Comparison of ENCODE assay signal across 8 cellular contexts in the genomic region with DNA sequence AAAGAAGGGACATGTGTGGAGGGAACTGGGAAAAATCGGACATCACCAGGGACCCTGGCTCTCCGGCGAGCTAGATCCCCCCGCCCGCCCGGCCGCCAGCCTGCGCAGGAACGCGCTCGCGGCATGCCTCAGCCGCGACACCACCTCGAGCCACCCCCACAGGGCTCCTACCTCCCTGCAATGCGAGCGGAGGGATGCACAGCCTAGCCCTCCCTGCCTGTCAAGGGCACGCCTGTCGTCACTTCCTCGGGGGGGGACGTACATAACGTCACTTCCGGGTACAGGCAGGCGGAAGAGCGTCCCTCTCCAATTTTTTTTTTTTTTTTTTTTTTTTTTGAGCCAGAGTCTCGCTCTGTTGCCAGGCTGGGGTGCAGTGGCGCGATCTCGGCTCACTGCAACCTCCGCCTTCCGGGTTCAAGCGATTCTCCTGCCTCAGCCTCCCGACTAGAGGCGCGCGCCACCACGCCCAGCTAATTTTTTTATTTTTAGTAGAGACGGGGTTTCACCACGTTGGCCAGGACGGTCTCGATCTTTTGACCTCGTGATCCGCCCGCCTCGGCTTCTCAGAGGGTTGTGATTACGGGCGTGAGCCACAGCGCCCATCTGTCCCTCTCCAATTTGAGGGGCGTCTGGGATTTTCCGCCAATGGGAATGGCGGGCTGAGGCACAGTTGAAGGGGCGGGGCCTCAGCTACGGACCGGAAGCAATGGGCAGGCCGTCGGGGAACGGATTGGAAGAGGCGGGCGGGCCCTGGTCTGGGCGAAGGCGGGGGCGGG. TPM values are rescaled to one million over a fixed set of nuclear protein-coding genes. Genes with fewer than 3 reads are reported as not detected.
A peak's percentile ranks its signal among the peaks of the same experiment; 100 is the strongest.
DNase-seq lines count a peak whose midpoint lies in the region; FAIRE-seq and TF ChIP-seq lines count a peak whose summit lies in the region.

TSS of gene TXN2 (minus strand) at position 248 of the 776 bp plus-strand sequence. CDS start 803 bp downstream, outside the sequence.

- TF ChIP-seq CTCF in HFF-Myc (IDR thresholded peaks at IDR 0.05; ENCODE audit: low read depth, low read length, missing control alignments) (no peak), NB4 (IDR thresholded peaks at IDR 0.05; ENCODE audit: low read depth, low read length) (no peak)

- H3K4me3 ChIP-seq in HFF-Myc (replicated peaks; ENCODE audit: low read depth, low read length) (peak within 1 kb of the TSS; percentile 78), NB4 (ENCODE audit: low read depth, low read length) (peak within 1 kb of the TSS; percentile 98), SK-N-MC (peak within 1 kb of the TSS; percentile 83)

- peak; percentile 53 for TF ChIP-seq POLR2A in NB4 (IDR thresholded peaks at IDR 0.05; ENCODE audit: extremely low read depth, insufficient read length)

- peaks cover 2% of the 10 kb centered on the region for H3K9me3 Mint-ChIP-seq in activated naive CD4-positive, alpha-beta T cell treated with anti-CD3 and anti-CD28 coated beads, Interleukin-2, amount 10 ng/mL, durations not matched to agents 7 days and 5 days

- peaks cover 30% of the 10 kb centered on the region for H3K4me1 Mint-ChIP-seq in activated naive CD4-positive, alpha-beta T cell treated with anti-CD3 and anti-CD28 coated beads, Interleukin-2, amount 10 ng/mL, durations not matched to agents 7 days and 5 days

- H3K4me3 Mint-ChIP-seq in activated naive CD4-positive, alpha-beta T cell treated with anti-CD3 and anti-CD28 coated beads, Interleukin-2, amount 10 ng/mL, durations not matched to agents 7 days and 5 days = peak within 1 kb of the TSS; percentile 99

- peaks cover 23% of the 10 kb centered on the region for H3K36me3 ChIP-seq in SK-N-MC (ENCODE audit: insufficient read depth, low read length)

- DNase-seq in GF-D8 (lab: John Stamatoyannopoulos, UW) (peak; percentile 82), HFF-Myc (ENCODE audit: extremely low read depth, low read depth) (peak; percentile 79), NB4 (ENCODE audit: low read depth) (peak; percentile 97), SK-N-MC (ENCODE audit: low read depth, low spot score) (peak; percentile 88), frontal cortex (ENCODE audit: low spot score in 2 of 2) (peak; percentile 93 to 97), non-pigmented ciliary epithelial cell (ENCODE audit: low read depth) (peak; percentile 73), superior temporal gyrus (ENCODE audit: extremely low spot score) (peak; percentile 95)
- DNase-seq in activated naive CD4-positive, alpha-beta T cell treated with anti-CD3 and anti-CD28 coated beads, Interleukin-2, amount 10 ng/mL, durations not matched to agents 7 days and 5 days = peak; percentile 98

- no peaks in the 10 kb centered on the region for H3K27me3 Mint-ChIP-seq in activated naive CD4-positive, alpha-beta T cell treated with anti-CD3 and anti-CD28 coated beads, Interleukin-2, amount 10 ng/mL, durations not matched to agents 7 days and 5 days

- H3K27ac ChIP-seq in SK-N-MC = peak within 1 kb of the TSS; percentile 99

- FAIRE-seq in frontal cortex (lab: Jason Lieb, UNC) = no peak

- H3K27ac Mint-ChIP-seq in activated naive CD4-positive, alpha-beta T cell treated with anti-CD3 and anti-CD28 coated beads, Interleukin-2, amount 10 ng/mL, durations not matched to agents 7 days and 5 days = peak within 1 kb of the TSS; percentile 96

- no peaks in the 10 kb centered on the region for H3K9me3 ChIP-seq in SK-N-MC (ENCODE audit: low read depth, low read length)

- H3K9ac ChIP-seq in SK-N-MC (ENCODE audit: insufficient read length) = peak within 1 kb of the TSS; percentile 91

- CTCF ChIA-PET in activated naive CD4-positive, alpha-beta T cell treated with anti-CD3 and anti-CD28 coated beads, Interleukin-2, amount 10 ng/mL, durations not matched to agents 7 days and 5 days (lab: Charles Lee) = interaction anchor here (1.0 to 1.7 kb wide), 3 partner anchors 11 to 193 kb away, joined by 5 to 7 read pairs (median 5); no protein-coding TSS in a partner anchor

- peaks cover 23% of the 10 kb centered on the region for H3K36me3 Mint-ChIP-seq in activated naive CD4-positive, alpha-beta T cell treated with anti-CD3 and anti-CD28 coated beads, Interleukin-2, amount 10 ng/mL, durations not matched to agents 7 days and 5 days

RNA-seq across cellular contexts. Expression of gene TXN2, which starts in this region (rescaled TPM):
- 17.9 TPM for total RNA-seq in frontal cortex

Comparison
In these comparisons a context has a peak if more than half of its experiments do, and no peak if none do; other contexts are left out.
1. Peak in every context shown above with its lines: DNase-seq, H3K4me3 ChIP-seq and H3K27ac ChIP-seq.